In genomic region chr14:102126807-102127455, GRCh38 we compare ENCODE assay signal across 1 cellular context.
TF ChIP-seq lines count a peak whose summit lies in the region.

No MANE protein-coding gene starts in this region.

TF ChIP-seq in WTC11, 78 proteins besides CTCF, POLR2A, EP300 and RAD21 (continued from another document):
- TF ChIP-seq CDX4 (CRISPR knock-in tag; IDR thresholded peaks at IDR 0.05; ENCODE audit: borderline replicate concordance) (no peak), ZNF532 (CRISPR knock-in tag; IDR thresholded peaks at IDR 0.05; ENCODE audit: borderline replicate concordance) (no peak), GTF2I (CRISPR knock-in tag; conservative IDR thresholded peaks at IDR 0.05) (no peak), FOXK1 (CRISPR knock-in tag; IDR thresholded peaks at IDR 0.05) (no peak), ZMAT4 (CRISPR knock-in tag; IDR thresholded peaks at IDR 0.05) (no peak), CREM (CRISPR knock-in tag; IDR thresholded peaks at IDR 0.05) (no peak), ZSCAN18 (CRISPR knock-in tag; IDR thresholded peaks at IDR 0.05) (no peak), JAZF1 (CRISPR knock-in tag; IDR thresholded peaks at IDR 0.05) (no peak), MAX (CRISPR knock-in tag; IDR thresholded peaks at IDR 0.05) (no peak)
